ENCODE assay signal across 11 cellular contexts in the genomic region with DNA sequence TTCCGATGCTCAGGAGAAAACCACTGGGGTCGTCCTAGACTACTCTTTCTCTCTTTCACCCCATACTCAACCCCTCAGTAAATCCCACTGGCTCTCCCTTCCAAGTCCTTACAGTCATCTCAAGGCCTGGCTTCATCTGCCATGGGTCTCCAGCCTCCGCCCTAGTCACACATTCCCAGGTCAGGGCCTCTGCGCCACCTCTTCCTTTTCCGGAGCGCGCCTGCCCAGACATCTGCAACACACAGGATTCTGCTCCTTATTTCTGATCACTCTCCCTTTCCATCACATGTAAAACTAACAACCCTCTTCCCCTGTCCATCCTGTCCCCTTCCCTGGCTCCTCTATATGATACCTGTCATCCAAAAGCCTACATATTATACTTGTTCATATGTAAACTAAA. TPM values are rescaled to one million over a fixed set of nuclear protein-coding genes. Genes with fewer than 3 reads are reported as not detected.
DNase-seq lines count a peak whose midpoint lies in the region; ATAC-seq, FAIRE-seq and TF ChIP-seq lines count a peak whose summit lies in the region.
"Had no signal": no experiment of that assay in that cellular context is flagged by ENCODE, and none has a peak within 500 bp of the region (broad histone marks: within the 10 kb centered on the region; RNA-seq: fewer than 3 reads in every experiment).

No MANE protein-coding gene starts in this region.

- no peak overlapping the region for H2BK15ac ChIP-seq in H1 (ENCODE audit: low read length)

- no peak for TF ChIP-seq CTCF in CD4-positive, alpha-beta T cell (IDR thresholded peaks at IDR 0.05)
- TF ChIP-seq CTCF in H1 (IDR thresholded peaks at IDR 0.05; ENCODE audit: control extremely low read depth in 1 of 3, insufficient read depth in 1 of 3, low read depth in 1 of 3, low read length in 3 of 3) (no peak), neutrophil (IDR thresholded peaks at IDR 0.05) (no peak)

- no peaks in the 10 kb centered on the region for H3K23me2 ChIP-seq in H1 (ENCODE audit: low read depth, low read length)

- intact Hi-C loops in CD4-positive, alpha-beta T cell (cut with DNase I, micrococcal nuclease), result no loop called here

- DNase-seq in CD4-positive, alpha-beta T cell, result no peak
- no peak for DNase-seq in H1 (ENCODE audit: low read depth in 1 of 2, low spot score in 2 of 2)
- DNase-seq in NCI-H1436 (lab: John Stamatoyannopoulos, UW), result no peak
- no peak for DNase-seq in NCI-H345 treated with DMSO at 0.1 percent for 48 hours (lab: John Stamatoyannopoulos, UW; ENCODE audit: unreplicated experiment)
- DNase-seq: Kasumi-1, kidney, NCI-H1417, substantia nigra had no signal

- H3K4me2 ChIP-seq in BLaER1 treated with 17β-estradiol and CSF1 and Interleukin-3, amounts not matched to agents 10 nM and 100 nM, result peak overlapping the region; percentile 29 to 88 (median 73); a peak in 21 of 22 replicates
- H3K4me2 ChIP-seq in H1 (ENCODE audit: insufficient read depth in 1 of 2, low read depth in 2 of 2, low read length in 2 of 2), result no peak overlapping the region

- peak overlapping the region in 10 of 11 experiments; percentile 8 to 86 (median 64); a peak in 19 of 22 replicates for H3K27ac ChIP-seq in BLaER1 treated with 17β-estradiol and CSF1 and Interleukin-3, amounts not matched to agents 10 nM and 100 nM
- no peak overlapping the region for H3K27ac ChIP-seq in CD4-positive, alpha-beta T cell (ENCODE audit: low read depth, low read length)
- H3K27ac ChIP-seq in H1 (ENCODE audit: low read depth, low read length) (no peak overlapping the region), neutrophil (peak overlapping the region; percentile 98)

- WGBS in H1 (ENCODE audit: extremely low coverage in 1 of 2, insufficient coverage in 1 of 2, insufficient read length in 1 of 2, insufficient replicate concordance in 2 of 2, low coverage in 1 of 2, low lambda C conversion rate in 2 of 2, missing lambda C conversion rate in 1 of 2), 2 experiments, result 85% methylated on average over 7 of the region's 7 CpGs; no CpG with 5 or more reads in 1 of the 2 experiments

- H3K23ac ChIP-seq in H1 (ENCODE audit: insufficient read length), result no peak overlapping the region

- no peak overlapping the region for H2BK120ac ChIP-seq in H1 (replicated peaks; ENCODE audit: low read depth, low read length)

- H4K20me1 ChIP-seq in BLaER1 treated with 17β-estradiol and CSF1 and Interleukin-3, amounts not matched to agents 10 nM and 100 nM, result peaks cover 69 to 100% (median 97%) of the 10 kb centered on the region in 11 experiments
- peaks cover 0 to 8% of the 10 kb centered on the region in 2 experiments for H4K20me1 ChIP-seq in H1 (replicated peaks in 1 of 2; ENCODE audit: control insufficient read depth in 1 of 2, insufficient read depth in 2 of 2, low read length in 2 of 2)

- no peaks in the 10 kb centered on the region for H3K27me3 ChIP-seq in BLaER1 treated with 17β-estradiol and CSF1 and Interleukin-3, amounts not matched to agents 10 nM and 100 nM
- no peaks in the 10 kb centered on the region for H3K27me3 ChIP-seq in CD4-positive, alpha-beta T cell (ENCODE audit: control insufficient read depth, insufficient read depth, low read length)
- H3K27me3 ChIP-seq in H1 (replicated peaks in 1 of 4; ENCODE audit: control insufficient read depth in 3 of 4, extremely low read depth in 1 of 4, insufficient read depth in 3 of 4, low read length in 3 of 4) (no peaks in the 10 kb centered on the region), neutrophil (no peaks in the 10 kb centered on the region)

- TF ChIP-seq POLR2A in H1 (IDR thresholded peaks at IDR 0.05; ENCODE audit: control extremely low read depth in 1 of 2, low read depth in 2 of 2, low read length in 2 of 2), result no peak

- no peak overlapping the region for H2BK5ac ChIP-seq in H1 (ENCODE audit: low read depth, low read length)

- no peak overlapping the region for H2BK20ac ChIP-seq in H1 (ENCODE audit: low read length)

- H4K5ac ChIP-seq in H1 (ENCODE audit: insufficient read length, low read depth, low read length), result no peak overlapping the region

- peak overlapping the region; percentile 43 for H3K27ac Mint-ChIP-seq in CD4-positive, alpha-beta T cell

- H3K36me3 Mint-ChIP-seq in CD4-positive, alpha-beta T cell (ENCODE audit: low read depth), result no peaks in the 10 kb centered on the region

- ATAC-seq in CD4-positive, alpha-beta T cell (ENCODE audit: poor library complexity), result no peak
- ATAC-seq in HG03469 (IDR thresholded peaks at IDR 0.05; ENCODE audit: unreplicated experiment), result no peak

- H3K4ac ChIP-seq in H1 (replicated peaks; ENCODE audit: insufficient read length, low read depth, low read length), result no peak overlapping the region

- no peak for FAIRE-seq in H1 (lab: Jason Lieb, UNC)
- FAIRE-seq: kidney had no signal

- peak overlapping the region in 2 of 11 experiments; percentile 28 to 76; a peak in 3 of 22 replicates for H3K9ac ChIP-seq in BLaER1 treated with 17β-estradiol and CSF1 and Interleukin-3, amounts not matched to agents 10 nM and 100 nM
- H3K9ac ChIP-seq in H1 (replicated peaks in 1 of 4; ENCODE audit: extremely low read depth in 1 of 4, low read depth in 3 of 4, low read length in 3 of 4), result no peak overlapping the region

- H4K91ac ChIP-seq in H1 (replicated peaks; ENCODE audit: insufficient read length, low read length), result peak overlapping the region; percentile 39

- peaks cover 84 to 100% (median 93%) of the 10 kb centered on the region in 10 experiments for H3K4me1 ChIP-seq in BLaER1 treated with 17β-estradiol and CSF1 and Interleukin-3, amounts not matched to agents 10 nM and 100 nM
- H3K4me1 ChIP-seq in H1 (replicated peaks in 1 of 4; ENCODE audit: control insufficient read depth in 3 of 4, insufficient read depth in 4 of 4, low read length in 3 of 4) (peaks cover 12 to 43% (median 30%) of the 10 kb centered on the region in 4 experiments), neutrophil (ENCODE audit: control insufficient read depth in 1 of 2, insufficient read depth in 1 of 2, low read depth in 1 of 2, low read length in 1 of 2) (peaks cover 36 to 54% of the 10 kb centered on the region in 2 experiments)

- H3K4me1 Mint-ChIP-seq in CD4-positive, alpha-beta T cell (ENCODE audit: low read depth), result peaks cover 95% of the 10 kb centered on the region

- no peak overlapping the region for H3K4me3 ChIP-seq in BLaER1 treated with 17β-estradiol and CSF1 and Interleukin-3, amounts not matched to agents 10 nM and 100 nM
- H3K4me3 ChIP-seq in H1 (ENCODE audit: extremely low read depth in 1 of 4, insufficient read depth in 2 of 4, low read depth in 3 of 4, low read length in 4 of 4) (no peak overlapping the region), neutrophil (ENCODE audit: low read depth in 1 of 2, low read length in 1 of 2) (no peak overlapping the region)

- TF ChIP-seq RAD21 in H1 (IDR thresholded peaks at IDR 0.05 in 1 of 2, conservative IDR thresholded peaks at IDR 0.05 in 1 of 2; ENCODE audit: low read depth in 2 of 2, low read length in 2 of 2), result no peak

- TF ChIP-seq EP300 in H1 (IDR thresholded peaks at IDR 0.05; ENCODE audit: borderline replicate concordance in 1 of 2, low read depth in 2 of 2, low read length in 2 of 2), result no peak

- H3K9me3 Mint-ChIP-seq in CD4-positive, alpha-beta T cell, result no peaks in the 10 kb centered on the region

- H2AK5ac ChIP-seq in H1 (ENCODE audit: low read depth, low read length), result no peak overlapping the region

- peaks cover 5% of the 10 kb centered on the region for H3K79me1 ChIP-seq in H1 (ENCODE audit: low read depth, low read length)

- H3K4me3 Mint-ChIP-seq in CD4-positive, alpha-beta T cell, result no peak overlapping the region

- H3K18ac ChIP-seq in H1 (ENCODE audit: extremely low read depth, low read length), result no peak overlapping the region

- POLR2A ChIA-PET in CD4-positive, alpha-beta T cell (lab: Charles Lee), result no interaction called here
- POLR2A ChIA-PET in H1 (lab: Charles Lee; ENCODE audit: partially characterized antibody), result no interaction called here

- no peaks in the 10 kb centered on the region for H3K9me3 ChIP-seq in BLaER1 treated with 17β-estradiol and CSF1 and Interleukin-3, amounts not matched to agents 10 nM and 100 nM (replicated peaks in 1 of 11)
- no peaks in the 10 kb centered on the region for H3K9me3 ChIP-seq in CD4-positive, alpha-beta T cell (ENCODE audit: control insufficient read depth, low read length)
- H3K9me3 ChIP-seq in H1 (ENCODE audit: insufficient read depth in 2 of 2, low read depth in 1 of 2, low read length in 1 of 2) (no peaks in the 10 kb centered on the region), neutrophil (no peaks in the 10 kb centered on the region)

- peaks cover 0 to 23% (median 9%) of the 10 kb centered on the region in 11 experiments; a peak in 7 of 22 replicates for H3K36me3 ChIP-seq in BLaER1 treated with 17β-estradiol and CSF1 and Interleukin-3, amounts not matched to agents 10 nM and 100 nM
- H3K36me3 ChIP-seq in H1 (ENCODE audit: control insufficient read depth in 2 of 4, insufficient read depth in 4 of 4, low read length in 3 of 4) (no peaks in the 10 kb centered on the region), neutrophil (no peaks in the 10 kb centered on the region)

- CTCF ChIA-PET in CD4-positive, alpha-beta T cell (lab: Charles Lee), result no interaction called here
- CTCF ChIA-PET in H1 (lab: Charles Lee; ENCODE audit: partially characterized antibody), result interaction anchor here (2.0 kb wide), 1 partner anchor 23 kb away, joined by 6 read pairs; no protein-coding TSS in a partner anchor

- 0 out of 2 replicates have a peak overlapping the region, but pooled peaks have one; percentile 75 for H2BK12ac ChIP-seq in H1 (ENCODE audit: low read depth, low read length)

- peaks cover under 1 to 61% of the 10 kb centered on the region in 2 experiments; a peak in 2 of 4 replicates for H3K79me2 ChIP-seq in H1 (ENCODE audit: control insufficient read depth in 1 of 2, insufficient read depth in 2 of 2, low read length in 2 of 2)

- H2AFZ ChIP-seq in H1 (ENCODE audit: low read length), result no peak overlapping the region

- no peak overlapping the region for H3K14ac ChIP-seq in H1 (ENCODE audit: insufficient read length)

- H3K56ac ChIP-seq in H1 (replicated peaks; ENCODE audit: insufficient read length, low read depth, low read length), result no peak overlapping the region

- H4K8ac ChIP-seq in H1 (ENCODE audit: extremely low read depth, insufficient read depth, low read length), result no peak overlapping the region; the same call in 1 of the 2 replicates

- H3K27me3 Mint-ChIP-seq in CD4-positive, alpha-beta T cell, result no peaks in the 10 kb centered on the region

TF ChIP-seq in H1, 55 proteins besides CTCF, POLR2A, EP300 and RAD21 (continues in another document):
- no peak for TF ChIP-seq EGR1 (IDR thresholded peaks at IDR 0.05; ENCODE audit: borderline replicate concordance, low read depth, low read length)

RNA-seq across cellular contexts. Expression of a gene that starts 39.8 kb away (rescaled TPM):
- total RNA-seq in CD4-positive, alpha-beta T cell, result 100 to 1,000 TPM; 130 to 134 TPM
- total RNA-seq in H1 (2021; fragmentation: NEBNext Ultra II Directional; extraction: Animal tissue kit (Norgen Biotek cat#: 25700)), result 73.8 and 78.9 TPM in 2 replicates
- polyA plus RNA-seq in H1 (2011; rRNA removed), result 29.7 and 38.2 TPM in 2 replicates
- 28.4 TPM for polyA plus RNA-seq in H1 (2011; cell fraction: cytosol; rRNA removed)
- 54.3 TPM for polyA plus RNA-seq in H1 (2011; cell fraction: nucleus; rRNA removed)
- polyA plus RNA-seq in H1 (2012, experiment 1 of 2), result 39.8 to 47.1 TPM (median 45.5 TPM) in 4 replicates
- polyA plus RNA-seq in H1 (2012, experiment 2 of 2), result 36.6 TPM
- 43.6 TPM for polyA plus RNA-seq in H1 (2013, experiment 1 of 2)
- polyA plus RNA-seq in H1 (2013, experiment 2 of 2), result 46.5 TPM
- 30.4 and 36.4 TPM in 2 replicates for polyA minus RNA-seq in H1 (2011; rRNA and poly(A)+ RNA removed)
- 22.6 TPM for polyA minus RNA-seq in H1 (2011; cell fraction: cytosol; rRNA and poly(A)+ RNA removed)
- polyA minus RNA-seq in H1 (2011; cell fraction: nucleus; rRNA and poly(A)+ RNA removed), result 22.7 TPM

Comparison
In these comparisons a context has a peak if more than half of its experiments do, and no peak if none do; other contexts are left out.
1. H3K27ac ChIP-seq: peak in BLaER1 treated with 17β-estradiol and CSF1 and Interleukin-3, amounts not matched to agents 10 nM and 100 nM (10 of 11) and neutrophil (single experiment); none in CD4-positive, alpha-beta T cell (single experiment) and H1 (single experiment).
2. H3K4me2 ChIP-seq: peak in BLaER1 treated with 17β-estradiol and CSF1 and Interleukin-3, amounts not matched to agents 10 nM and 100 nM (11 of 11); none in H1 (0 of 2).